8 cellular contexts compared by ENCODE assay signal in the genomic region with DNA sequence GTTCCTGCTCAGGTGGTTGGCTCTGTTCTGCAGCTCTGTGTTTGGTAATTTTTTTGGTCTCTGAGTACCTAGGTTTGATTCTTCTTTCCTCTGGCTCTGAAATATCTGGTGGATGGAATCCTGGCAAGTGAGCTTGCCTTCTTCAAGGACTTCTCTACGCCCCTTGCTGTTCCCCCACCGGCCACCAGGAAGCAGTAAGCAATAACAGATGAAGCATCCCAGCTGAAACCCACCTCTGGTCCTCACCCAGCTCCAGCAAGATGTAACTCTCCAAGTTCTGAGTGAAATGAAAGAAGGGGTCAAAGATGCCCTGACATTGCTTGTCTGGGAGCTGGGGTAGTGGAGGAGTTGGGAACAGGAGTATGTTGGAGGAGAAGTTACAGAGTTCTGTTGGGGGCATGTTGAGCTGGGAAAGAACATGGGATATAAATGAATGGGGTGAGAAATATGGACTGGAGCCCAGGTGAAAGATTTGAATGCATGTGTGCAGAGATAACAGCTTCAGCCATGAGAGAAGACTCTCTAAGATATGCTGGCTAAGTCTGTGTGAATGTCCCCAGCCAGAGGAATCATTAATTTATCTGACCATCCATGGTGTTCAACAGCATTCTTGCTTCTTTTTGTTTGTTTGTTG. TPM values are rescaled to one million over a fixed set of nuclear protein-coding genes. Genes with fewer than 3 reads are reported as not detected.
A peak's percentile ranks its signal among the peaks of the same experiment; 100 is the strongest.
DNase-seq lines count a peak whose midpoint lies in the region; ATAC-seq and TF ChIP-seq lines count a peak whose summit lies in the region.

No MANE protein-coding gene starts in this region.

- H4K8ac ChIP-seq in H9 (replicated peaks; ENCODE audit: insufficient read length, low read depth, low read length), result no peak overlapping the region

- no peaks in the 10 kb centered on the region for H3K79me1 ChIP-seq in H9 (ENCODE audit: insufficient read depth, low read depth, low read length, poor library complexity, severe bottlenecking)

- H3K4me1 ChIP-seq in BE2C (no peaks in the 10 kb centered on the region), H9 (ENCODE audit: insufficient read depth, low read length) (no peaks in the 10 kb centered on the region)

- in situ Hi-C loops in SK-MEL-5 (cut with HindIII; ENCODE audit: low pct_unique_long_range_greater_than_20kb, low sequenced_read_pairs), result no loop called here

- no peak overlapping the region for H2BK20ac ChIP-seq in H9 (ENCODE audit: low read depth, low read length, poor library complexity, severe bottlenecking)

- H3K27me3 ChIP-seq in BE2C (peaks cover 12% of the 10 kb centered on the region), H9 (ENCODE audit: insufficient read depth, low read length) (no peaks in the 10 kb centered on the region)

- H3K4me3 Mint-ChIP-seq in H9, result no peak overlapping the region
- no peak overlapping the region for H3K4me3 Mint-ChIP-seq in naive thymus-derived CD8-positive, alpha-beta T cell

- no peak overlapping the region for H2BK120ac ChIP-seq in H9 (ENCODE audit: low read depth, low read length, poor library complexity, severe bottlenecking)

- H4K5ac ChIP-seq in H9 (ENCODE audit: insufficient read length, low read depth, low read length), result no peak overlapping the region

- no peaks in the 10 kb centered on the region for H3K9me3 Mint-ChIP-seq in H9
- no peaks in the 10 kb centered on the region for H3K9me3 Mint-ChIP-seq in naive thymus-derived CD8-positive, alpha-beta T cell

- H3K4me1 Mint-ChIP-seq in H9, result no peaks in the 10 kb centered on the region
- no peaks in the 10 kb centered on the region for H3K4me1 Mint-ChIP-seq in naive thymus-derived CD8-positive, alpha-beta T cell

- TF ChIP-seq CTCF in BE2C (IDR thresholded peaks at IDR 0.05; ENCODE audit: low read depth, low read length), result peak; percentile 70
- peak; percentile 83 for TF ChIP-seq CTCF in H9 (conservative IDR thresholded peaks at IDR 0.05)

- no peak overlapping the region for H3K14ac ChIP-seq in H9 (ENCODE audit: insufficient read depth, low read length)

- no peak overlapping the region for H2AK5ac ChIP-seq in H9 (ENCODE audit: insufficient read length, low read length)

- no peak overlapping the region for H3K56ac ChIP-seq in H9 (ENCODE audit: insufficient read length, low read depth, low read length)

- no peak overlapping the region for H3K18ac ChIP-seq in H9 (ENCODE audit: insufficient read length, low read depth, low read length)

- no peak overlapping the region for H2BK5ac ChIP-seq in H9 (ENCODE audit: insufficient read length, low read length)

- no peaks in the 10 kb centered on the region for H3K36me3 ChIP-seq in BE2C

- peaks cover 24% of the 10 kb centered on the region for H3K27me3 Mint-ChIP-seq in H9 (ENCODE audit: low read depth)
- H3K27me3 Mint-ChIP-seq in naive thymus-derived CD8-positive, alpha-beta T cell, result peaks cover 19 to 47% (median 37%) of the 10 kb centered on the region in 5 donors

- H3K9me3 ChIP-seq in BE2C (no peaks in the 10 kb centered on the region), H9 (ENCODE audit: control insufficient read depth, low read depth, low read length) (no peaks in the 10 kb centered on the region)

- peak; percentile 49 for DNase-seq in BE2C
- peak; percentile 70 for DNase-seq in H9
- DNase-seq in SK-MEL-5 (ENCODE audit: low read depth, low spot score), result peak; percentile 57
- DNase-seq in cerebellar cortex (ENCODE audit: low spot score), result peak; percentile 23
- DNase-seq in naive thymus-derived CD8-positive, alpha-beta T cell, result peak in 8 of 10 donors; percentile 2 to 41 (median 20)
- no peak for DNase-seq in NOMO-1 treated with dmso at 0.1 percent for 144 hours (lab: John Stamatoyannopoulos, UW; ENCODE audit: unreplicated experiment)

- no peak overlapping the region for H3K27ac Mint-ChIP-seq in H9
- H3K27ac Mint-ChIP-seq in naive thymus-derived CD8-positive, alpha-beta T cell, result no peak overlapping the region

- no peak overlapping the region for H3K9ac ChIP-seq in H9 (ENCODE audit: extremely low read depth, insufficient read length, low read length)

- H3K4me3 ChIP-seq in BE2C (ENCODE audit: low read depth, low read length), result no peak overlapping the region

- no peak overlapping the region for H2AFZ ChIP-seq in H9 (ENCODE audit: low read length)

- H3K23me2 ChIP-seq in H9 (ENCODE audit: insufficient read length, low read depth, low read length, poor library complexity, severe bottlenecking), result no peaks in the 10 kb centered on the region

- H3K36me3 Mint-ChIP-seq in H9 (ENCODE audit: insufficient read depth in 1 of 3, low read depth in 3 of 3), result no peaks in the 10 kb centered on the region
- no peaks in the 10 kb centered on the region for H3K36me3 Mint-ChIP-seq in naive thymus-derived CD8-positive, alpha-beta T cell

- H3K23ac ChIP-seq in H9 (ENCODE audit: insufficient read length, low read depth, low read length), result no peak overlapping the region

- no CpG with 5 or more reads among the region's 2 CpGs for WGBS in H9 (ENCODE audit: extremely low coverage, insufficient read length, low lambda C conversion rate)

- no peak overlapping the region for H3K4ac ChIP-seq in H9 (ENCODE audit: low read depth, low read length)

- POLR2A ChIA-PET in naive thymus-derived CD8-positive, alpha-beta T cell (lab: Charles Lee), result no interaction called here

- ATAC-seq in naive thymus-derived CD8-positive, alpha-beta T cell, result no peak
- ATAC-seq in esophagus mucosa (no peak), GM21717 (IDR thresholded peaks at IDR 0.05; ENCODE audit: unreplicated experiment) (no peak)

- H2BK15ac ChIP-seq in H9 (ENCODE audit: low read depth, low read length), result no peak overlapping the region

- H3K4me2 ChIP-seq in H9 (ENCODE audit: insufficient read depth, insufficient read length, low read length), result no peak overlapping the region

- no peaks in the 10 kb centered on the region for H4K20me1 ChIP-seq in H9 (ENCODE audit: control insufficient read depth, insufficient read depth, insufficient read length)

- no peak overlapping the region for H2BK12ac ChIP-seq in H9 (ENCODE audit: insufficient read length, low read depth, low read length)

- no peak overlapping the region for H4K91ac ChIP-seq in H9 (ENCODE audit: insufficient read length, low read depth, low read length)

- H3K79me2 ChIP-seq in H9 (ENCODE audit: insufficient read depth, low read length), result no peaks in the 10 kb centered on the region

- H3K27ac ChIP-seq in H9 (ENCODE audit: insufficient read length, low read depth, low read length), result no peak overlapping the region

- no peak overlapping the region for H3T11ph ChIP-seq in H9 (ENCODE audit: low read length)

RNA-seq across cellular contexts. Expression of gene GLP1R, which starts 51.3 kb away (rescaled TPM):
- not detected for polyA plus RNA-seq in BE2C (2012; ENCODE audit: insufficient read depth, insufficient read length, low read depth)
- total RNA-seq in H9 (2021), result 0.85 and 1.0 TPM in 2 replicates
- total RNA-seq in SK-MEL-5 (2014; rRNA removed; shearing (Covaris generic)), result not detected in 2 replicates
- not detected in 2 replicates for polyA plus RNA-seq in SK-MEL-5 (2015; cell fraction: cytosol; rRNA removed)
- not detected in 2 replicates for polyA plus RNA-seq in SK-MEL-5 (2015; cell fraction: nucleus; rRNA removed)
- total RNA-seq in naive thymus-derived CD8-positive, alpha-beta T cell, result not detected
- not detected for polyA plus RNA-seq in naive thymus-derived CD8-positive, alpha-beta T cell
- total RNA-seq in esophagus mucosa, result 0.08 TPM
